Comparison of ENCODE assay signal across 1 cellular context in genomic region chr16:9254863-9255262, GRCh38.
TF ChIP-seq lines count a peak whose summit lies in the region.

No MANE protein-coding gene starts in this region.

TF ChIP-seq in HepG2, 621 proteins besides CTCF, POLR2A, EP300 and RAD21 (continued from another document):
- TF ChIP-seq, protein P1, sequence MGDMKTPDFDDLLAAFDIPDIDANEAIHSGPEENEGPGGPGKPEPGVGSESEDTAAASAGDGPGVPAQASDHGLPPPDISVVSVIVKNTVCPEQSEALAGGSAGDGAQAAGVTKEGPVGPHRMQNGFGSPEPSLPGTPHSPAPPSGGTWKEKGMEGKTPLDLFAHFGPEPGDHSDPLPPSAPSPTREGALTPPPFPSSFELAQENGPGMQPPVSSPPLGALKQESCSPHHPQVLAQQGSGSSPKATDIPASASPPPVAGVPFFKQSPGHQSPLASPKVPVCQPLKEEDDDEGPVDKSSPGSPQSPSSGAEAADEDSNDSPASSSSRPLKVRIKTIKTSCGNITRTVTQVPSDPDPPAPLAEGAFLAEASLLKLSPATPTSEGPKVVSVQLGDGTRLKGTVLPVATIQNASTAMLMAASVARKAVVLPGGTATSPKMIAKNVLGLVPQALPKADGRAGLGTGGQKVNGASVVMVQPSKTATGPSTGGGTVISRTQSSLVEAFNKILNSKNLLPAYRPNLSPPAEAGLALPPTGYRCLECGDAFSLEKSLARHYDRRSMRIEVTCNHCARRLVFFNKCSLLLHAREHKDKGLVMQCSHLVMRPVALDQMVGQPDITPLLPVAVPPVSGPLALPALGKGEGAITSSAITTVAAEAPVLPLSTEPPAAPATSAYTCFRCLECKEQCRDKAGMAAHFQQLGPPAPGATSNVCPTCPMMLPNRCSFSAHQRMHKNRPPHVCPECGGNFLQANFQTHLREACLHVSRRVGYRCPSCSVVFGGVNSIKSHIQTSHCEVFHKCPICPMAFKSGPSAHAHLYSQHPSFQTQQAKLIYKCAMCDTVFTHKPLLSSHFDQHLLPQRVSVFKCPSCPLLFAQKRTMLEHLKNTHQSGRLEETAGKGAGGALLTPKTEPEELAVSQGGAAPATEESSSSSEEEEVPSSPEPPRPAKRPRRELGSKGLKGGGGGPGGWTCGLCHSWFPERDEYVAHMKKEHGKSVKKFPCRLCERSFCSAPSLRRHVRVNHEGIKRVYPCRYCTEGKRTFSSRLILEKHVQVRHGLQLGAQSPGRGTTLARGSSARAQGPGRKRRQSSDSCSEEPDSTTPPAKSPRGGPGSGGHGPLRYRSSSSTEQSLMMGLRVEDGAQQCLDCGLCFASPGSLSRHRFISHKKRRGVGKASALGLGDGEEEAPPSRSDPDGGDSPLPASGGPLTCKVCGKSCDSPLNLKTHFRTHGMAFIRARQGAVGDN (CRISPR knock-in tag; IDR thresholded peaks at IDR 0.05): no peak
- no peak for TF ChIP-seq SKI (IDR thresholded peaks at IDR 0.05; ENCODE audit: partially characterized antibody)
- TF ChIP-seq ZNF572 (CRISPR knock-in tag; IDR thresholded peaks at IDR 0.05): no peak
- no peak for TF ChIP-seq ZNF83 (CRISPR knock-in tag; IDR thresholded peaks at IDR 0.05; ENCODE audit: borderline replicate concordance)
- no peak for TF ChIP-seq ZNF253 (CRISPR knock-in tag; IDR thresholded peaks at IDR 0.05; ENCODE audit: borderline replicate concordance)
- no peak for TF ChIP-seq SP5 (CRISPR knock-in tag; IDR thresholded peaks at IDR 0.05; ENCODE audit: borderline replicate concordance, low read depth)
- TF ChIP-seq KLF11 (CRISPR knock-in tag; IDR thresholded peaks at IDR 0.05): no peak
